Comparison of ENCODE assay signal across 8 cellular contexts in genomic region chr19:48810151-48810550, GRCh38. TPM values are rescaled to one million over a fixed set of nuclear protein-coding genes. Genes with fewer than 3 reads are reported as not detected.
DNase-seq lines count a peak whose midpoint lies in the region; ATAC-seq and TF ChIP-seq lines count a peak whose summit lies in the region.

No MANE protein-coding gene starts in this region.

- H3K9me3 Mint-ChIP-seq in stimulated activated effector memory CD8-positive, alpha-beta T cell treated with anti-CD3 and anti-CD28 coated beads, Interleukin-12 subunit alpha, Interleukin-12 subunit beta, amount 100 ng/mL, for 72 hours = no peaks in the 10 kb centered on the region

- H3K4me3 Mint-ChIP-seq in stimulated activated effector memory CD8-positive, alpha-beta T cell treated with anti-CD3 and anti-CD28 coated beads, Interleukin-12 subunit alpha, Interleukin-12 subunit beta, amount 100 ng/mL, for 72 hours = peak overlapping the region; percentile 86

- DNase-seq in DMS53 (lab: John Stamatoyannopoulos, UW) (peak; percentile 39), DMS53 treated with DMSO at 0.1 percent for 48 hours (lab: John Stamatoyannopoulos, UW; ENCODE audit: unreplicated experiment) (no peak), right cardiac atrium (no peak), GM10266 (ENCODE audit: extremely low spot score) (no peak), NCI-H1930 (lab: John Stamatoyannopoulos, UW) (no peak), left lobe of liver (ENCODE audit: low spot score) (no peak)
- no peak for DNase-seq in stimulated activated effector memory CD8-positive, alpha-beta T cell treated with anti-CD3 and anti-CD28 coated beads, Interleukin-12 subunit alpha, Interleukin-12 subunit beta, amount 100 ng/mL, for 72 hours (ENCODE audit: low spot score in 2 of 2)

- WGBS in right cardiac atrium = 16% methylated on average over 7 of the region's 7 CpGs

- H3K27ac Mint-ChIP-seq in stimulated activated effector memory CD8-positive, alpha-beta T cell treated with anti-CD3 and anti-CD28 coated beads, Interleukin-12 subunit alpha, Interleukin-12 subunit beta, amount 100 ng/mL, for 72 hours = peak overlapping the region; percentile 71

- peaks cover 14% of the 10 kb centered on the region for H3K36me3 Mint-ChIP-seq in stimulated activated effector memory CD8-positive, alpha-beta T cell treated with anti-CD3 and anti-CD28 coated beads, Interleukin-12 subunit alpha, Interleukin-12 subunit beta, amount 100 ng/mL, for 72 hours

- TF ChIP-seq CTCF in VCaP (conservative IDR thresholded peaks at IDR 0.05) (no peak), GM10266 (IDR thresholded peaks at IDR 0.05; ENCODE audit: control insufficient read depth, insufficient read depth, low read depth, missing control alignments) (no peak)

- no peaks in the 10 kb centered on the region for H3K9me3 ChIP-seq in right cardiac atrium (ENCODE audit: control insufficient read depth, low read length)

- H3K27ac ChIP-seq in VCaP (peak overlapping the region; percentile 88), right cardiac atrium (ENCODE audit: low read length) (peak overlapping the region; percentile 25)

- intact Hi-C loops in right cardiac atrium (cut with DNase I) = no loop called here

- no peaks in the 10 kb centered on the region for H3K4me1 ChIP-seq in right cardiac atrium (ENCODE audit: control insufficient read depth, insufficient read depth, low read length)

- peak overlapping the region; percentile 59 for H3K4me3 ChIP-seq in right cardiac atrium (ENCODE audit: low read length)

- H3K27me3 ChIP-seq in right cardiac atrium (ENCODE audit: control insufficient read depth, insufficient read depth) = no peaks in the 10 kb centered on the region

- H3K4me1 Mint-ChIP-seq in stimulated activated effector memory CD8-positive, alpha-beta T cell treated with anti-CD3 and anti-CD28 coated beads, Interleukin-12 subunit alpha, Interleukin-12 subunit beta, amount 100 ng/mL, for 72 hours = peaks cover 43% of the 10 kb centered on the region

- no peak for ATAC-seq in right cardiac atrium
- ATAC-seq in stimulated activated effector memory CD8-positive, alpha-beta T cell treated with anti-CD3 and anti-CD28 coated beads, Interleukin-12 subunit alpha, Interleukin-12 subunit beta, amount 100 ng/mL, for 72 hours = no peak
- ATAC-seq in left lobe of liver = no peak

RNA-seq across cellular contexts. Expression of gene BCAT2, which starts 0.7 kb away (rescaled TPM):
- 10 to 100 TPM; 24.6 to 46.7 (median 37.9) TPM for total RNA-seq in right cardiac atrium
- 39.7 TPM for polyA plus RNA-seq in right cardiac atrium
- 21.7 TPM for total RNA-seq in left lobe of liver

RNA-seq across cellular contexts. Expression of gene HSD17B14, which starts 26.1 kb away (rescaled TPM):
- 1 to 10 TPM; 4.0 to 7.6 (median 5.5) TPM for total RNA-seq in right cardiac atrium
- 4.0 TPM for polyA plus RNA-seq in right cardiac atrium
- total RNA-seq in left lobe of liver = 15.7 TPM

RNA-seq across cellular contexts. Expression of gene FGF21, which starts 54.8 kb away (rescaled TPM):
- total RNA-seq in right cardiac atrium (not detected), left lobe of liver (0.75 TPM)
- not detected for polyA plus RNA-seq in right cardiac atrium

RNA-seq across cellular contexts. Expression of gene FUT1, which starts 57.7 kb away (rescaled TPM):
- 1 to 10 TPM; 2.2 to 4.0 (median 2.6) TPM for total RNA-seq in right cardiac atrium
- polyA plus RNA-seq in right cardiac atrium = 3.0 TPM
- total RNA-seq in left lobe of liver = 0.43 TPM

RNA-seq across cellular contexts. Expression of gene PLEKHA4, which starts 58.3 kb away (rescaled TPM):
- total RNA-seq in right cardiac atrium (10 to 100 TPM; 37.4 to 50.2 (median 44.0) TPM), left lobe of liver (7.6 TPM)
- polyA plus RNA-seq in right cardiac atrium = 32.0 TPM
